1 cellular context compared by ENCODE assay signal in genomic region chr11:93196816-93197382, GRCh38.
TF ChIP-seq lines count a peak whose summit lies in the region.

No MANE protein-coding gene starts in this region.

TF ChIP-seq in WTC11, 78 proteins besides CTCF, POLR2A, EP300 and RAD21 (continued from another document):
- TF ChIP-seq, protein P1, sequence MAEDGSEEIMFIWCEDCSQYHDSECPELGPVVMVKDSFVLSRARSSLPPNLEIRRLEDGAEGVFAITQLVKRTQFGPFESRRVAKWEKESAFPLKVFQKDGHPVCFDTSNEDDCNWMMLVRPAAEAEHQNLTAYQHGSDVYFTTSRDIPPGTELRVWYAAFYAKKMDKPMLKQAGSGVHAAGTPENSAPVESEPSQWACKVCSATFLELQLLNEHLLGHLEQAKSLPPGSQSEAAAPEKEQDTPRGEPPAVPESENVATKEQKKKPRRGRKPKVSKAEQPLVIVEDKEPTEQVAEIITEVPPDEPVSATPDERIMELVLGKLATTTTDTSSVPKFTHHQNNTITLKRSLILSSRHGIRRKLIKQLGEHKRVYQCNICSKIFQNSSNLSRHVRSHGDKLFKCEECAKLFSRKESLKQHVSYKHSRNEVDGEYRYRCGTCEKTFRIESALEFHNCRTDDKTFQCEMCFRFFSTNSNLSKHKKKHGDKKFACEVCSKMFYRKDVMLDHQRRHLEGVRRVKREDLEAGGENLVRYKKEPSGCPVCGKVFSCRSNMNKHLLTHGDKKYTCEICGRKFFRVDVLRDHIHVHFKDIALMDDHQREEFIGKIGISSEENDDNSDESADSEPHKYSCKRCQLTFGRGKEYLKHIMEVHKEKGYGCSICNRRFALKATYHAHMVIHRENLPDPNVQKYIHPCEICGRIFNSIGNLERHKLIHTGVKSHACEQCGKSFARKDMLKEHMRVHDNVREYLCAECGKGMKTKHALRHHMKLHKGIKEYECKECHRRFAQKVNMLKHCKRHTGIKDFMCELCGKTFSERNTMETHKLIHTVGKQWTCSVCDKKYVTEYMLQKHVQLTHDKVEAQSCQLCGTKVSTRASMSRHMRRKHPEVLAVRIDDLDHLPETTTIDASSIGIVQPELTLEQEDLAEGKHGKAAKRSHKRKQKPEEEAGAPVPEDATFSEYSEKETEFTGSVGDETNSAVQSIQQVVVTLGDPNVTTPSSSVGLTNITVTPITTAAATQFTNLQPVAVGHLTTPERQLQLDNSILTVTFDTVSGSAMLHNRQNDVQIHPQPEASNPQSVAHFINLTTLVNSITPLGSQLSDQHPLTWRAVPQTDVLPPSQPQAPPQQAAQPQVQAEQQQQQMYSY (CRISPR knock-in tag; IDR thresholded peaks at IDR 0.05) = no peak
- no peak for TF ChIP-seq ZBTB43 (CRISPR knock-in tag; IDR thresholded peaks at IDR 0.05)
- TF ChIP-seq SMAD3 (CRISPR knock-in tag; IDR thresholded peaks at IDR 0.05; ENCODE audit: borderline replicate concordance) = no peak
- no peak for TF ChIP-seq CDX4 (CRISPR knock-in tag; IDR thresholded peaks at IDR 0.05; ENCODE audit: borderline replicate concordance)
